21 cellular contexts compared by ENCODE assay signal in the genomic region with DNA sequence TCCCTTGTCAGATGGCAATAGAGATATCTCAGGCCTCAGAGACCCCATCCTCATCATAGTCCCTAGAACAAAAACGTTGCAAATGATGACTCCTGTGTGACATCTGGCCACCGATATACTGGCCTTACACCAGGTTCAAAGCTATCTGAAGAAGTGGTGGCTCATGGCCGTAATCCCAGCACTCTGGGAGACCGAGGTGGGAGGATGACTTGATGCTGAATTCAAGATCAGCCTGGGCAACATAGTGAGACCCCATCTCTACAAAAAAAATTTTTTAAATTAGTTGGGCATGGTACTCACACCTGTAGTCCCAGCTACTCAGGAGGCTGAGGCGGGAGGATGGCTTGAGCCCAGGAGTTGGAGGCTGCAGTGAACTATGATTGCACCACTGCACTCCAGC. TPM values are rescaled to one million over a fixed set of nuclear protein-coding genes. Genes with fewer than 3 reads are reported as not detected.
DNase-seq lines count a peak whose midpoint lies in the region; ATAC-seq and TF ChIP-seq lines count a peak whose summit lies in the region.
"Had no signal": no experiment of that assay in that cellular context is flagged by ENCODE, and none has a peak within 500 bp of the region (broad histone marks: within the 10 kb centered on the region; RNA-seq: fewer than 3 reads in every experiment).

No MANE protein-coding gene starts in this region.

- CTCF ChIA-PET in WTC11 (lab: Charles Lee) = no interaction called here

- H3K56ac ChIP-seq in mesendoderm (ENCODE audit: low read length) = no peak overlapping the region

- H2BK120ac ChIP-seq in mesendoderm (ENCODE audit: low read depth, low read length) = no peak overlapping the region

- H2BK5ac ChIP-seq in mesendoderm (ENCODE audit: low read length) = peak overlapping the region; percentile 14

- intact Hi-C loops in right cardiac atrium (cut with DNase I) (no loop called here), left ventricle myocardium superior (cut with micrococcal nuclease) (no loop called here), vagina (cut with DNase I) (no loop called here)

- H2AK5ac ChIP-seq in mesendoderm (ENCODE audit: low read length) = no peak overlapping the region

- POLR2A ChIA-PET in WTC11 (lab: Charles Lee) = interaction anchor here (0.6 to 0.7 kb wide), 2 partner anchors 11 to 256 kb away, joined by 3 to 5 read pairs; no protein-coding TSS in a partner anchor

- H3K27ac ChIP-seq in right cardiac atrium (ENCODE audit: low read length) (peak overlapping the region; percentile 1), mesendoderm (ENCODE audit: low read depth, low read length) (peak overlapping the region; percentile 47), vagina (peak overlapping the region; percentile 80)
- H3K27ac ChIP-seq: BLaER1 treated with 17β-estradiol and CSF1 and Interleukin-3, amounts not matched to agents 10 nM and 100 nM; GM23248; HL-60 had no signal

- no peak overlapping the region for H4K5ac ChIP-seq in mesendoderm (ENCODE audit: low read length)

- H3K4me1 Mint-ChIP-seq in WTC11 = peaks cover 42% of the 10 kb centered on the region

- no peaks in the 10 kb centered on the region for H3K9me3 Mint-ChIP-seq in WTC11
- H3K9me3 Mint-ChIP-seq: CD4-positive, CD25-positive, alpha-beta regulatory T cell; CD8-positive, alpha-beta memory T cell; HFFc6 had no signal

- H3K27me3 ChIP-seq in right cardiac atrium (ENCODE audit: control insufficient read depth, insufficient read depth) (no peaks in the 10 kb centered on the region), mesendoderm (ENCODE audit: insufficient read depth, low read length, poor library complexity) (no peaks in the 10 kb centered on the region), vagina (no peaks in the 10 kb centered on the region)
- H3K27me3 ChIP-seq: BLaER1 treated with 17β-estradiol and CSF1 and Interleukin-3, amounts not matched to agents 10 nM and 100 nM had no signal

- peak overlapping the region; percentile 6 for H3K4ac ChIP-seq in mesendoderm (ENCODE audit: low read depth, low read length)

- DNase-seq in right cardiac atrium = no peak
- no peak for DNase-seq in left ventricle myocardium superior
- DNase-seq in WTC11 (ENCODE audit: low spot score) = no peak
- DNase-seq in mesendoderm = no peak
- no peak for DNase-seq in vagina (ENCODE audit: extremely low spot score in 2 of 2)
- DNase-seq in NCI-H510A (lab: John Stamatoyannopoulos, UW) = no peak
- no peak for DNase-seq in stimulated activated CD4-positive, alpha-beta T cell treated with anti-CD3 and anti-CD28 coated beads, Interleukin-15, amount 100 ng/mL, for 24 hours
- no peak for DNase-seq in GOT3 (lab: John Stamatoyannopoulos, UW)
- DNase-seq: CD4-positive, CD25-positive, alpha-beta regulatory T cell; CD8-positive, alpha-beta memory T cell; COR-L47; DMS 273 treated with DMSO at 0.1 percent for 48 hours; DMS53; DND-41; EL; GM23248; HCEC 1CT; HFFc6 had no signal

- no peak overlapping the region for H3K4me3 Mint-ChIP-seq in WTC11
- H3K4me3 Mint-ChIP-seq: B cell; CD4-positive, CD25-positive, alpha-beta regulatory T cell; CD8-positive, alpha-beta memory T cell; HFFc6 had no signal

- no peak overlapping the region for H3K23ac ChIP-seq in mesendoderm (ENCODE audit: low read length)

- TF ChIP-seq CTCF in WTC11 (IDR thresholded peaks at IDR 0.05) (no peak), vagina (IDR thresholded peaks at IDR 0.05) (no peak)

- H3K4me1 ChIP-seq in right cardiac atrium (ENCODE audit: control insufficient read depth, insufficient read depth, low read length) (peaks cover 14% of the 10 kb centered on the region), mesendoderm (ENCODE audit: control insufficient read depth, low read depth, low read length) (peaks cover 21% of the 10 kb centered on the region), vagina (peaks cover 51% of the 10 kb centered on the region)

- WGBS in right cardiac atrium = 83% methylated on average over 5 of the region's 5 CpGs
- WGBS in mesendoderm (ENCODE audit: extremely low coverage, insufficient coverage, low lambda C conversion rate) = no CpG with 5 or more reads among the region's 5 CpGs

- H4K8ac ChIP-seq in mesendoderm (ENCODE audit: low read depth, low read length) = no peak overlapping the region

- TF ChIP-seq POLR2A in vagina (IDR thresholded peaks at IDR 0.05) = no peak

- H3K79me1 ChIP-seq in mesendoderm (ENCODE audit: low read length) = peaks cover 20% of the 10 kb centered on the region

- peaks cover 4% of the 10 kb centered on the region for H3K36me3 Mint-ChIP-seq in WTC11
- H3K36me3 Mint-ChIP-seq: CD4-positive, CD25-positive, alpha-beta regulatory T cell had no signal

- ATAC-seq in right cardiac atrium (no peak), left ventricle myocardium superior (no peak), WTC11 (no peak)

- H3K79me2 ChIP-seq in mesendoderm (ENCODE audit: control insufficient read depth, insufficient read depth, low read length) = peaks cover 47% of the 10 kb centered on the region

- H3K9ac ChIP-seq in mesendoderm (ENCODE audit: low read length) = peak overlapping the region; percentile 13
- H3K9ac ChIP-seq: BLaER1 treated with 17β-estradiol and CSF1 and Interleukin-3, amounts not matched to agents 10 nM and 100 nM; GM23248 had no signal

- H3K18ac ChIP-seq in mesendoderm (ENCODE audit: low read length) = no peak overlapping the region

- H3K27me3 Mint-ChIP-seq in WTC11 (ENCODE audit: low read depth) = no peaks in the 10 kb centered on the region
- H3K27me3 Mint-ChIP-seq: B cell; CD4-positive, CD25-positive, alpha-beta regulatory T cell; CD8-positive, alpha-beta memory T cell had no signal

- H3K4me2 ChIP-seq in mesendoderm (ENCODE audit: low read length) = no peak overlapping the region
- H3K4me2 ChIP-seq: BLaER1 treated with 17β-estradiol and CSF1 and Interleukin-3, amounts not matched to agents 10 nM and 100 nM had no signal

- no peak overlapping the region for H2BK15ac ChIP-seq in mesendoderm (replicated peaks; ENCODE audit: low read depth)

- H3K4me3 ChIP-seq in right cardiac atrium (ENCODE audit: low read length) (no peak overlapping the region), mesendoderm (ENCODE audit: low read length) (no peak overlapping the region), vagina (no peak overlapping the region)
- H3K4me3 ChIP-seq: BLaER1 treated with 17β-estradiol and CSF1 and Interleukin-3, amounts not matched to agents 10 nM and 100 nM; GM23248 had no signal

- H3K36me3 ChIP-seq in mesendoderm (ENCODE audit: control insufficient read depth, insufficient read depth, low read length) (peaks cover 1% of the 10 kb centered on the region), vagina (no peaks in the 10 kb centered on the region)

- H3K9me3 ChIP-seq in right cardiac atrium (ENCODE audit: control insufficient read depth, low read length) (no peaks in the 10 kb centered on the region), vagina (no peaks in the 10 kb centered on the region)
- H3K9me3 ChIP-seq: BLaER1 treated with 17β-estradiol and CSF1 and Interleukin-3, amounts not matched to agents 10 nM and 100 nM had no signal

- H3K27ac Mint-ChIP-seq in WTC11 = no peak overlapping the region
- H3K27ac Mint-ChIP-seq: B cell; CD4-positive, CD25-positive, alpha-beta regulatory T cell; HFFc6 had no signal

TF ChIP-seq in WTC11, 78 proteins besides CTCF, POLR2A, EP300 and RAD21:
- TF ChIP-seq ZBTB21 (CRISPR knock-in tag; IDR thresholded peaks at IDR 0.05; ENCODE audit: borderline replicate concordance) (no peak), ZNF121 (CRISPR knock-in tag; IDR thresholded peaks at IDR 0.05) (peak; percentile 64; the same call in 1 of the 2 replicates)
TF ChIP-seq in WTC11: peak in this region for 1.

RNA-seq across cellular contexts. Expression of a gene that starts 13.1 kb away (rescaled TPM):
- total RNA-seq in right cardiac atrium = 10 to 100 TPM; 15.8 to 22.1 (median 20.6) TPM
- polyA plus RNA-seq in right cardiac atrium = 11.3 TPM
- 16.8 TPM for total RNA-seq in left ventricle myocardium superior
- total RNA-seq in WTC11 (2021) = 32.6 to 36.5 TPM (median 33.4 TPM) in 3 replicates
- 38.0 TPM for polyA plus RNA-seq in mesendoderm (2013, experiment 1 of 2)
- 35.8 TPM for polyA plus RNA-seq in mesendoderm (2013, experiment 2 of 2)
- 32.7 TPM for total RNA-seq in vagina

Comparison
In these comparisons a context has a peak if more than half of its experiments do, and no peak if none do; other contexts are left out.
1. H3K27ac ChIP-seq: peak in every context shown above with its lines; median percentile 80 in vagina; 47 in mesendoderm; 1 in right cardiac atrium.